Comparison of ENCODE assay signal across 9 cellular contexts in genomic region chr10:8179081-8179480, GRCh38.
"Had no signal": no experiment of that assay in that cellular context is flagged by ENCODE, and none has a peak within 500 bp of the region (broad histone marks: within the 10 kb centered on the region; RNA-seq: fewer than 3 reads in every experiment).

No MANE protein-coding gene starts in this region.

- DNase-seq: GM23248, GOT3, H7, H9, HCEC 1CT, HFFc6 had no signal

- H3K36me3 ChIP-seq: HAP-1 had no signal

- H3K9me3 ChIP-seq: HAP-1 had no signal

- H3K4me3 ChIP-seq: GM23248, GM23338, HAP-1 had no signal

- H3K4me1 ChIP-seq: HAP-1 had no signal

- ATAC-seq: GM23338, HCT116 had no signal

- H3K27ac Mint-ChIP-seq: GM23338, H9, HFFc6 had no signal

- H3K27ac ChIP-seq: GM23248 had no signal

- H3K9me3 Mint-ChIP-seq: GM23338 had no signal

- H3K4me3 Mint-ChIP-seq: GM23338, H9, HFFc6 had no signal
